1 cellular context compared by ENCODE assay signal in genomic region chr1:9275567-9276034, GRCh38.
TF ChIP-seq lines count a peak whose summit lies in the region.

No MANE protein-coding gene starts in this region.

TF ChIP-seq in IMR-90, 13 proteins besides CTCF, POLR2A, EP300 and RAD21 (continued from another document):
- no peak for TF ChIP-seq MXI1 (IDR thresholded peaks at IDR 0.05; ENCODE audit: borderline replicate concordance, low read depth, low read length)
- peak; percentile 47; the same call in 1 of the 2 replicates for TF ChIP-seq USF2 (IDR thresholded peaks at IDR 0.05; ENCODE audit: low read depth, low read length)
- TF ChIP-seq RFX5 (IDR thresholded peaks at IDR 0.05; ENCODE audit: low read depth, low read length) = no peak
